In genomic region chr3:17841190-17841828, GRCh38 we compare ENCODE assay signal across 8 cellular contexts.
DNase-seq lines count a peak whose midpoint lies in the region; ATAC-seq, FAIRE-seq and TF ChIP-seq lines count a peak whose summit lies in the region.

No MANE protein-coding gene starts in this region.

- in situ Hi-C loops in T47D (cut with HindIII; ENCODE audit: low pct_unique_long_range_greater_than_20kb, low sequenced_read_pairs): no loop called here

- no peaks in the 10 kb centered on the region for H3K4me1 ChIP-seq in kidney (ENCODE audit: control insufficient read depth in 1 of 2, insufficient read depth in 1 of 2, low read depth in 1 of 2, low read length in 2 of 2)

- ATAC-seq in HG02763 (IDR thresholded peaks at IDR 0.05; ENCODE audit: unreplicated experiment): peak; percentile 93

- H3K27ac ChIP-seq in kidney (ENCODE audit: low read depth in 2 of 2, low read length in 2 of 2): no peak overlapping the region

- TF ChIP-seq CTCF in WI38 (IDR thresholded peaks at IDR 0.05; ENCODE audit: low read depth, low read length) (peak; percentile 99), kidney (IDR thresholded peaks at IDR 0.05; ENCODE audit: borderline replicate concordance, extremely low read depth, insufficient read depth) (peak; percentile 95)

- H3K9ac ChIP-seq in kidney (ENCODE audit: low read length in 2 of 2): no peak overlapping the region

- no peaks in the 10 kb centered on the region for H3K9me3 ChIP-seq in kidney (ENCODE audit: control insufficient read depth in 1 of 2, low read length in 2 of 2)

- FAIRE-seq in kidney (lab: Jason Lieb, UNC): no peak

- H3K4me3 ChIP-seq in WI38 (ENCODE audit: low read depth, low read length) (no peak overlapping the region), kidney (ENCODE audit: low read length in 2 of 2) (no peak overlapping the region)

- no peaks in the 10 kb centered on the region for H3K36me3 ChIP-seq in kidney (ENCODE audit: control insufficient read depth in 1 of 2, insufficient read depth in 2 of 2, low read length in 2 of 2)

- intact Hi-C loops in kidney (cut with DNase I): loop anchor here (10.0 kb wide), 1 partner anchor 407 kb away; no protein-coding TSS in a partner anchor

- DNase-seq in NCI-H2171 treated with DMSO at 0.1 percent for 48 hours (lab: John Stamatoyannopoulos, UW): peak; percentile 28
- DNase-seq in NCI-H2171 (lab: John Stamatoyannopoulos, UW): no peak
- peak; percentile 51 for DNase-seq in NCI-H146 (lab: John Stamatoyannopoulos, UW)
- DNase-seq in T47D (ENCODE audit: low read depth in 1 of 2, low spot score in 1 of 2): peak; percentile 16 to 69
- peak; percentile 83 for DNase-seq in kidney
- peak; percentile 50 for DNase-seq in stimulated activated CD4-positive, alpha-beta T cell treated with anti-CD3 and anti-CD28 coated beads, Interleukin-2, amount 100 ng/mL, for 4 hours (ENCODE audit: low read depth)
